16 cellular contexts compared by ENCODE assay signal in genomic region chr2:159658887-159659437, GRCh38. TPM values are rescaled to one million over a fixed set of nuclear protein-coding genes. Genes with fewer than 3 reads are reported as not detected.
A peak's percentile ranks its signal among the peaks of the same experiment; 100 is the strongest.
DNase-seq lines count a peak whose midpoint lies in the region; ATAC-seq and TF ChIP-seq lines count a peak whose summit lies in the region.
"Had no signal": no experiment of that assay in that cellular context is flagged by ENCODE, and none has a peak within 500 bp of the region (broad histone marks: within the 10 kb centered on the region; RNA-seq: fewer than 3 reads in every experiment).

No MANE protein-coding gene starts in this region.

- CTCF ChIA-PET in SK-N-SH (lab: Yijun Ruan, JAX) = interaction anchor here (1.2 kb wide), 1 partner anchor 19 kb away, joined by 4 read pairs; no protein-coding TSS in a partner anchor

- DNase-seq in Right ventricle myocardium superior (no peak), right atrium auricular region (ENCODE audit: low spot score) (no peak), breast epithelium (ENCODE audit: low spot score in 2 of 2) (peak in 1 of 2 donors; percentile 41), left lung (no peak), uterus (peak; percentile 28 to 50), NCI-H1092 treated with DMSO at 0.1 percent for 48 hours (lab: John Stamatoyannopoulos, UW) (no peak), SK-N-SH (no peak), mesenteric fat pad (ENCODE audit: low spot score) (no peak)
- DNase-seq: activated CD4-positive, CD25-positive, alpha-beta regulatory T cell; activated gamma-delta T cell treated with Interleukin-2 at 50 U/mL for 16 hours; effector CD8-positive, alpha-beta T cell; mesendoderm; NCI-H146; NCI-H510A treated with DMSO at 0.1 percent for 48 hours; occipital lobe had no signal

- no peak overlapping the region for H3K9ac ChIP-seq in SK-N-SH

- no peaks in the 10 kb centered on the region for H3K36me3 ChIP-seq in right atrium auricular region
- H3K36me3 ChIP-seq in breast epithelium = no peaks in the 10 kb centered on the region
- H3K36me3 ChIP-seq in left lung = no peaks in the 10 kb centered on the region
- no peaks in the 10 kb centered on the region for H3K36me3 ChIP-seq in uterus
- no peaks in the 10 kb centered on the region for H3K36me3 ChIP-seq in SK-N-SH (replicated peaks in 1 of 2; ENCODE audit: control insufficient read depth in 1 of 2, insufficient read depth in 2 of 2, low read length in 1 of 2)
- H3K36me3 ChIP-seq: suprapubic skin had no signal

- TF ChIP-seq CTCF in right atrium auricular region (IDR thresholded peaks at IDR 0.05) (no peak), breast epithelium (IDR thresholded peaks at IDR 0.05) (no peak), left lung (IDR thresholded peaks at IDR 0.05) (no peak), uterus (IDR thresholded peaks at IDR 0.05) (no peak), SK-N-SH (IDR thresholded peaks at IDR 0.05) (no peak)

- no peak overlapping the region for H2AFZ ChIP-seq in SK-N-SH (ENCODE audit: low read depth)

- POLR2A ChIA-PET in SK-N-SH (lab: Yijun Ruan, JAX) = no interaction called here

- no peaks in the 10 kb centered on the region for H4K20me1 ChIP-seq in SK-N-SH (ENCODE audit: insufficient read depth)

- no peak for TF ChIP-seq EP300 in SK-N-SH (IDR thresholded peaks at IDR 0.05; ENCODE audit: borderline replicate concordance in 1 of 2, low read depth in 1 of 2, low read length in 1 of 2)

- 70% methylated on average over 5 of the region's 5 CpGs for WGBS in SK-N-SH (ENCODE audit: low lambda C conversion rate)

- no peaks in the 10 kb centered on the region for H3K79me2 ChIP-seq in SK-N-SH (ENCODE audit: insufficient read depth)

- ATAC-seq in Right ventricle myocardium superior (ENCODE audit: poor library complexity) (peak; percentile 82), left lung (peak; percentile 54)

- no peaks in the 10 kb centered on the region for H3F3A ChIP-seq in SK-N-SH (replicated peaks; ENCODE audit: insufficient read depth)

- no peak for TF ChIP-seq RAD21 in SK-N-SH (IDR thresholded peaks at IDR 0.05; ENCODE audit: low read length)

- TF ChIP-seq POLR2A in breast epithelium (IDR thresholded peaks at IDR 0.05) = no peak
- TF ChIP-seq POLR2A in uterus (IDR thresholded peaks at IDR 0.05) = no peak

- H3K27ac ChIP-seq in right atrium auricular region (no peak overlapping the region), breast epithelium (peak overlapping the region; percentile 37 to 67), left lung (peak overlapping the region in 1 of 2 donors; percentile 64), uterus (no peak overlapping the region), SK-N-SH (ENCODE audit: low read depth in 2 of 2, low read length in 1 of 2) (no peak overlapping the region)
- H3K27ac ChIP-seq: suprapubic skin had no signal

- H3K4me1 ChIP-seq in right atrium auricular region = no peaks in the 10 kb centered on the region
- no peaks in the 10 kb centered on the region for H3K4me1 ChIP-seq in breast epithelium
- peaks cover 0 to 16% of the 10 kb centered on the region in 2 donors for H3K4me1 ChIP-seq in left lung
- H3K4me1 ChIP-seq in uterus = no peaks in the 10 kb centered on the region
- H3K4me1 ChIP-seq in SK-N-SH (ENCODE audit: control insufficient read depth in 1 of 2, insufficient read depth in 2 of 2, low read depth in 1 of 2, low read length in 1 of 2) = no peaks in the 10 kb centered on the region
- H3K4me1 ChIP-seq: suprapubic skin had no signal

- intact Hi-C loops in Right ventricle myocardium superior (cut with DNase I) = no loop called here
- intact Hi-C loops in breast epithelium (cut with DNase I; ENCODE audit: low total_unique reads) = no loop called here
- intact Hi-C loops in left lung (cut with DNase I) = no loop called here
- intact Hi-C loops in uterus (cut with DNase I; ENCODE audit: low total_unique reads) = no loop called here

- no peaks in the 10 kb centered on the region for H3K27me3 ChIP-seq in right atrium auricular region
- no peaks in the 10 kb centered on the region for H3K27me3 ChIP-seq in breast epithelium
- H3K27me3 ChIP-seq in left lung = no peaks in the 10 kb centered on the region
- no peaks in the 10 kb centered on the region for H3K27me3 ChIP-seq in uterus
- no peaks in the 10 kb centered on the region for H3K27me3 ChIP-seq in SK-N-SH (ENCODE audit: insufficient read depth)
- H3K27me3 ChIP-seq: suprapubic skin had no signal

- H3K4me3 ChIP-seq in right atrium auricular region (no peak overlapping the region), breast epithelium (no peak overlapping the region), left lung (no peak overlapping the region), uterus (no peak overlapping the region), SK-N-SH (ENCODE audit: low read depth in 2 of 2, low read length in 1 of 2) (no peak overlapping the region)
- H3K4me3 ChIP-seq: suprapubic skin had no signal

- H3K9me3 ChIP-seq in right atrium auricular region (peaks cover 0 to 9% of the 10 kb centered on the region in 2 donors), breast epithelium (no peaks in the 10 kb centered on the region), left lung (peaks cover 0 to 19% of the 10 kb centered on the region in 2 donors), uterus (no peaks in the 10 kb centered on the region), SK-N-SH (no peaks in the 10 kb centered on the region)
- H3K9me3 ChIP-seq: suprapubic skin had no signal

- H3K9me2 ChIP-seq in SK-N-SH = no peaks in the 10 kb centered on the region

- H3K4me2 ChIP-seq in SK-N-SH = no peak overlapping the region

TF ChIP-seq in SK-N-SH, 30 proteins besides CTCF, POLR2A, EP300 and RAD21:
- TF ChIP-seq RXRA (IDR thresholded peaks at IDR 0.05; ENCODE audit: borderline replicate concordance, low read depth) (no peak), FOXJ3 (CRISPR knock-in tag; IDR thresholded peaks at IDR 0.05) (no peak), TCF12 (IDR thresholded peaks at IDR 0.05) (no peak), MXI1 (IDR thresholded peaks at IDR 0.05; ENCODE audit: low read depth, low read length) (no peak)
TF ChIP-seq in SK-N-SH: peak in this region for 0.

RNA-seq across cellular contexts. Expression of gene BAZ2B, which starts 42.6 kb away (rescaled TPM):
- total RNA-seq in Right ventricle myocardium superior (27.0 TPM), right atrium auricular region (10 to 100 TPM; 40.2 to 47.1 TPM), breast epithelium (100 to 1,000 TPM in 2 of 3 donors, 10 to 100 TPM in 1; 86.1 to 250 (median 143) TPM), left lung (10 to 100 TPM; 60.0 to 76.2 TPM), uterus (100 to 1,000 TPM in 3 of 4 donors, 10 to 100 TPM in 1; 94.5 to 237 (median 145) TPM), mesenteric fat pad (55.6 TPM)
- polyA plus RNA-seq in SK-N-SH (2012; rRNA removed) = 10.2 and 16.0 TPM in 2 replicates
- polyA plus RNA-seq in SK-N-SH (2012; cell fraction: cytosol; rRNA removed) = 12.4 and 15.5 TPM in 2 replicates
- 13.2 and 28.2 TPM in 2 replicates for polyA plus RNA-seq in SK-N-SH (2012; cell fraction: nucleus; rRNA removed)

RNA-seq across cellular contexts. Expression of gene MARCHF7, which starts 53.3 kb away (rescaled TPM):
- total RNA-seq in Right ventricle myocardium superior (70.7 TPM), right atrium auricular region (10 to 100 TPM; 70.6 to 79.5 TPM), breast epithelium (100 to 1,000 TPM in 2 of 3 donors, 10 to 100 TPM in 1; 85.9 to 154 (median 128) TPM), left lung (10 to 100 TPM; 64.1 to 83.1 TPM), uterus (100 to 1,000 TPM; 115 to 279 (median 165) TPM), mesenteric fat pad (72.5 TPM)
- polyA plus RNA-seq in SK-N-SH (2012; rRNA removed) = 18.4 and 20.3 TPM in 2 replicates
- polyA plus RNA-seq in SK-N-SH (2012; cell fraction: cytosol; rRNA removed) = 32.2 and 33.0 TPM in 2 replicates
- polyA plus RNA-seq in SK-N-SH (2012; cell fraction: nucleus; rRNA removed) = 13.2 and 34.5 TPM in 2 replicates

Comparison
In these comparisons a context has a peak if more than half of its experiments do, and no peak if none do; other contexts are left out.
1. DNase-seq: peak in uterus (2 of 2); none in Right ventricle myocardium superior (single experiment), right atrium auricular region (single experiment), left lung (0 of 2), NCI-H1092 treated with DMSO at 0.1 percent for 48 hours (single experiment), SK-N-SH (single experiment) and mesenteric fat pad (single experiment).
2. H3K27ac ChIP-seq: peak in breast epithelium (2 of 2); none in right atrium auricular region (0 of 2), uterus (0 of 2) and SK-N-SH (0 of 2).